Comparison of ENCODE assay signal across 24 cellular contexts in genomic region chr14:49512571-49512970, GRCh38.
"Had no signal": no experiment of that assay in that cellular context is flagged by ENCODE, and none has a peak within 500 bp of the region (broad histone marks: within the 10 kb centered on the region; RNA-seq: fewer than 3 reads in every experiment).

No MANE protein-coding gene starts in this region.

- H3K27ac Mint-ChIP-seq: activated naive CD8-positive, alpha-beta T cell; naive thymus-derived CD8-positive, alpha-beta T cell had no signal

- H3K4me1 Mint-ChIP-seq: central memory CD8-positive, alpha-beta T cell; naive thymus-derived CD8-positive, alpha-beta T cell had no signal

- H3K9me3 ChIP-seq: body of pancreas, gastrocnemius medialis, mucosa of descending colon, neutrophil, right atrium auricular region, upper lobe of left lung had no signal

- H3K4me1 ChIP-seq: gastrocnemius medialis, heart left ventricle, right atrium auricular region, upper lobe of left lung had no signal

- H3K36me3 ChIP-seq: gastrocnemius medialis, heart left ventricle, neutrophil, right atrium auricular region, upper lobe of left lung had no signal

- H3K27ac ChIP-seq: body of pancreas, gastrocnemius medialis, heart left ventricle, neutrophil, right atrium auricular region, SK-N-MC, upper lobe of left lung, VCaP had no signal

- H3K4me3 Mint-ChIP-seq: activated naive CD8-positive, alpha-beta T cell; central memory CD8-positive, alpha-beta T cell; naive thymus-derived CD8-positive, alpha-beta T cell had no signal

- H3K27me3 ChIP-seq: body of pancreas, gastrocnemius medialis, heart left ventricle, neutrophil, right atrium auricular region, upper lobe of left lung had no signal

- H3K27me3 Mint-ChIP-seq: activated naive CD8-positive, alpha-beta T cell; central memory CD8-positive, alpha-beta T cell had no signal

- DNase-seq: activated CD4-positive, alpha-beta T cell treated with anti-CD3 and anti-CD28 coated beads for 1 hour; activated CD4-positive, alpha-beta T cell treated with anti-CD3 and anti-CD28 coated beads, Interleukin-2, amount 50 U/mL, for 4 hours; activated effector memory CD4-positive, alpha-beta T cell treated with Interleukin-2 at 50 U/mL for 16 hours; activated T-cell treated with anti-CD3 and anti-CD28 coated beads, Interleukin-2, amount 50 U/mL, for 1 hour; cortex of kidney; effector memory CD4-positive, alpha-beta T cell; gastrocnemius medialis; heart left ventricle; left colon; mucosa of descending colon; naive thymus-derived CD8-positive, alpha-beta T cell; stimulated activated CD4-positive, alpha-beta T cell treated with anti-CD3 and anti-CD28 coated beads, Interleukin-4, amount 100 ng/mL, for 24 hours; stimulated activated naive CD4-positive, alpha-beta T cell treated with Interleukin-2 at 50 U/mL for 16 hours; T-helper 9 cell; upper lobe of left lung had no signal

- H3K4me3 ChIP-seq: body of pancreas, gastrocnemius medialis, heart left ventricle, lung, mucosa of descending colon, right atrium auricular region, SK-N-MC, skin epidermis, upper lobe of left lung had no signal

- ATAC-seq: gastrocnemius medialis; left colon; mucosa of descending colon; naive thymus-derived CD8-positive, alpha-beta T cell had no signal

- H3K9me3 Mint-ChIP-seq: central memory CD8-positive, alpha-beta T cell had no signal
